ENCODE assay signal across 20 cellular contexts in the genomic region with DNA sequence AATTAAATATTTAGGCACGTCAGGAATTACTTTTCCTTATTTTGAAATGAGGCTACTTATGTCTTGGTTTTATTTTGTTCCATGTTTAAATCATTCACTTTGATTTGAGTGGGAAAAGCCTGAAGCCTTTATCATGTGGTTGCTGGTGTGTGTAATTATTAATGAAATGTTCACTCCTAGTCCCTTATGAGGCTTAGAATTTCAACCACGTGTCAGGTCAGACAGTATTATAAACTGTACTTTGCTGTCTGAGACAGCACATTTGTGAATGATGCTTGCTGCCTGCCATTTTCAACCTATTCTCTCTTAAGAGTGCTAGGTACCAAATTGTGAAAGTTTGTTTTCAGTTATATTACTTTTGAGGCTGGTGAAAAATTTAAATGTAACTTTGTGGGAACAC. TPM values are rescaled to one million over a fixed set of nuclear protein-coding genes. Genes with fewer than 3 reads are reported as not detected.
"Had no signal": no experiment of that assay in that cellular context is flagged by ENCODE, and none has a peak within 500 bp of the region (broad histone marks: within the 10 kb centered on the region; RNA-seq: fewer than 3 reads in every experiment).

No MANE protein-coding gene starts in this region.

- H3K4me1 Mint-ChIP-seq: activated naive CD8-positive, alpha-beta T cell treated with anti-CD3 and anti-CD28 coated beads for 36 hours had no signal

- ATAC-seq: activated CD8-positive, alpha-beta T cell treated with anti-CD3 and anti-CD28 coated beads for 36 hours; lower lobe of right lung; WTC11 had no signal

- H3K27ac Mint-ChIP-seq: activated CD8-positive, alpha-beta T cell treated with anti-CD3 and anti-CD28 coated beads for 36 hours; activated naive CD8-positive, alpha-beta T cell treated with anti-CD3 and anti-CD28 coated beads for 36 hours; activated T-cell treated with anti-CD3 and anti-CD28 coated beads, Interleukin-2, amount 50 U/mL, for 72 hours; brain; mesothelial cell of epicardium; WTC11 had no signal

- H3K27ac ChIP-seq: colonic mucosa, esophagus muscularis mucosa, lower lobe of right lung, parathyroid adenoma, tibial artery had no signal

- H3K9me3 ChIP-seq: colonic mucosa, esophagus muscularis mucosa, lower lobe of right lung, tibial artery had no signal

- DNase-seq: activated CD4-positive, alpha-beta T cell treated with anti-CD3 and anti-CD28 coated beads for 4 hours; activated CD8-positive, alpha-beta T cell treated with anti-CD3 and anti-CD28 coated beads for 36 hours; activated gamma-delta T cell treated with Interleukin-2 at 50 U/mL for 16 hours; activated naive CD8-positive, alpha-beta T cell treated with anti-CD3 and anti-CD28 coated beads for 36 hours; activated T-cell treated with anti-CD3 and anti-CD28 coated beads, Interleukin-2, amount 50 U/mL, for 72 hours; central memory CD4-positive, alpha-beta T cell; colonic mucosa; hippocampal formation; lower lobe of right lung; stimulated activated CD4-positive, alpha-beta T cell treated with anti-CD3 and anti-CD28 coated beads, Interleukin-2, amount 100 ng/mL, for 48 hours; stimulated activated naive CD4-positive, alpha-beta T cell; tibial artery had no signal

- FAIRE-seq: endometrium, keratinocyte, urothelium cell line had no signal

- H3K27me3 ChIP-seq: colonic mucosa, esophagus muscularis mucosa, tibial artery had no signal

- H3K9ac ChIP-seq: parathyroid adenoma had no signal

- H3K27me3 Mint-ChIP-seq: activated CD8-positive, alpha-beta T cell treated with anti-CD3 and anti-CD28 coated beads for 36 hours; activated naive CD8-positive, alpha-beta T cell treated with anti-CD3 and anti-CD28 coated beads for 36 hours; brain had no signal

- H3K79me2 ChIP-seq: parathyroid adenoma had no signal

- H3K4me1 ChIP-seq: colonic mucosa, tibial artery had no signal

- H3K9me3 Mint-ChIP-seq: activated CD8-positive, alpha-beta T cell treated with anti-CD3 and anti-CD28 coated beads for 36 hours; activated naive CD8-positive, alpha-beta T cell treated with anti-CD3 and anti-CD28 coated beads for 36 hours; activated T-cell treated with anti-CD3 and anti-CD28 coated beads, Interleukin-2, amount 50 U/mL, for 72 hours; brain; mesothelial cell of epicardium; WTC11 had no signal

- H3K4me3 Mint-ChIP-seq: activated CD8-positive, alpha-beta T cell treated with anti-CD3 and anti-CD28 coated beads for 36 hours; activated naive CD8-positive, alpha-beta T cell treated with anti-CD3 and anti-CD28 coated beads for 36 hours; activated T-cell treated with anti-CD3 and anti-CD28 coated beads, Interleukin-2, amount 50 U/mL, for 72 hours; brain; mesothelial cell of epicardium; WTC11 had no signal

- H3K4me3 ChIP-seq: colonic mucosa, esophagus muscularis mucosa, lower lobe of right lung, tibial artery had no signal

- H2AFZ ChIP-seq: parathyroid adenoma had no signal

RNA-seq across cellular contexts. Expression of a gene that starts 58.9 kb away (rescaled TPM):
- total RNA-seq: activated CD8-positive, alpha-beta T cell treated with anti-CD3 and anti-CD28 coated beads for 36 hours; activated naive CD8-positive, alpha-beta T cell treated with anti-CD3 and anti-CD28 coated beads for 36 hours; activated T-cell treated with anti-CD3 and anti-CD28 coated beads, Interleukin-2, amount 50 U/mL, for 72 hours had no signal
